37 cellular contexts compared by ENCODE assay signal in the genomic region with DNA sequence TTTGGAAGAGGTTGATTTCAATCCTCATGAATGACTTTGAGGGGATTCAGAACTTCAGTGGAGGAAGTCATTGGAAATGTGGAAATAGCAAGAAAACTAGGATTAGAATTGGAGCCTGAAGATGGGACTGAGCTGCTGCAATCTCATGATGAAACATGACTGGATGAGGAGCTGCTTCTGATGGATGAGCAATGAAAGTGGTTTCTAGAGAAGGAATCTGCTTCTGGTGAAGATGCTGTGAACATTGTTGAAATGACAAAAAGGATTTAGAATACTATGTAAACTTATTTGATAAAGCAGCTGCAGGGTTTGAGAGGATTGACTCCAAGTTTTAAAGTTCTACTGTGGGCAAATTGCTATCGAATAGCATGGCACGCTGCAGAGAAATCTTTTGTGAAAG. TPM values are rescaled to one million over a fixed set of nuclear protein-coding genes. Genes with fewer than 3 reads are reported as not detected.
"Had no signal": no experiment of that assay in that cellular context is flagged by ENCODE, and none has a peak within 500 bp of the region (broad histone marks: within the 10 kb centered on the region; RNA-seq: fewer than 3 reads in every experiment).

No MANE protein-coding gene starts in this region.

- H3K36me3 ChIP-seq: adrenal gland had no signal

- ATAC-seq: activated CD4-positive, alpha-beta T cell treated with anti-CD3 and anti-CD28 coated beads for 36 hours; activated CD4-positive, CD25-positive, alpha-beta regulatory T cell treated with anti-CD3 and anti-CD28 coated beads, Interleukin-2, amount 50 U/mL, for 24 hours; activated CD8-positive, alpha-beta T cell treated with anti-CD3 and anti-CD28 coated beads for 36 hours; activated naive CD4-positive, alpha-beta T cell treated with anti-CD3 and anti-CD28 coated beads, Interleukin-2, amount 50 U/mL, for 72 hours; activated T-cell treated with anti-CD3 and anti-CD28 coated beads, Interleukin-2, amount 50 U/mL, for 4 hours; activated T-cell treated with anti-CD3 and anti-CD28 coated beads, Interleukin-2, amount 50 U/mL, for 72 hours; activated T-helper 17 cell treated with anti-CD3 and anti-CD28 coated beads, Interleukin-2, amount 50 U/mL, for 72 hours; WTC11 had no signal

- DNase-seq: activated CD4-positive, alpha-beta memory T cell treated with anti-CD3 and anti-CD28 coated beads for 36 hours; activated CD4-positive, alpha-beta T cell treated with anti-CD3 and anti-CD28 coated beads for 1 hour; activated CD4-positive, alpha-beta T cell treated with anti-CD3 and anti-CD28 coated beads for 36 hours; activated CD4-positive, alpha-beta T cell treated with anti-CD3 and anti-CD28 coated beads for 48 hours; activated CD4-positive, alpha-beta T cell treated with anti-CD3 and anti-CD28 coated beads, Interleukin-2, amount 10 ng/mL, durations not matched to agents 7 days and 5 days; activated CD4-positive, CD25-positive, alpha-beta regulatory T cell; activated CD8-positive, alpha-beta memory T cell treated with anti-CD3 and anti-CD28 coated beads, Interleukin-2, amount 50 U/mL, for 4 hours; activated CD8-positive, alpha-beta T cell treated with anti-CD3 and anti-CD28 coated beads for 36 hours; activated effector memory CD4-positive, alpha-beta T cell treated with anti-CD3 and anti-CD28 coated beads, Interleukin-2, amount 50 U/mL, for 16 hours; activated gamma-delta T cell treated with Interleukin-2 at 50 U/mL for 16 hours; activated naive CD4-positive, alpha-beta T cell; activated naive CD4-positive, alpha-beta T cell treated with anti-CD3 and anti-CD28 coated beads for 36 hours; activated naive CD4-positive, alpha-beta T cell treated with anti-CD3 and anti-CD28 coated beads, Interleukin-2, amount 50 U/mL, for 16 hours; activated naive CD8-positive, alpha-beta T cell treated with anti-CD3 and anti-CD28 coated beads for 36 hours; activated T-cell treated with anti-CD3 and anti-CD28 coated beads for 4 hours; activated T-cell treated with anti-CD3 and anti-CD28 coated beads, Interleukin-2, amount 50 U/mL, for 1 hour; activated T-cell treated with anti-CD3 and anti-CD28 coated beads, Interleukin-2, amount 50 U/mL, for 4 hours; activated T-cell treated with anti-CD3 and anti-CD28 coated beads, Interleukin-2, amount 50 U/mL, for 72 hours; adrenal gland; amygdala; anterior cingulate cortex; caudate nucleus; cerebellar nuclear complex; T-helper 2 cell; T-helper 9 cell; WERI-Rb-1 had no signal

- H3K4me3 Mint-ChIP-seq: activated CD4-positive, alpha-beta memory T cell treated with anti-CD3 and anti-CD28 coated beads for 36 hours; activated CD4-positive, alpha-beta T cell treated with anti-CD3 and anti-CD28 coated beads for 36 hours; activated CD4-positive, alpha-beta T cell treated with anti-CD3 and anti-CD28 coated beads, Interleukin-2, amount 10 ng/mL, durations not matched to agents 7 days and 5 days; activated CD8-positive, alpha-beta T cell treated with anti-CD3 and anti-CD28 coated beads for 36 hours; activated naive CD4-positive, alpha-beta T cell treated with anti-CD3 and anti-CD28 coated beads for 36 hours; activated naive CD8-positive, alpha-beta T cell treated with anti-CD3 and anti-CD28 coated beads for 36 hours; activated T-cell treated with anti-CD3 and anti-CD28 coated beads, Interleukin-2, amount 50 U/mL, for 4 hours; activated T-cell treated with anti-CD3 and anti-CD28 coated beads, Interleukin-2, amount 50 U/mL, for 72 hours; activated T-helper 1 cell treated with anti-CD3 and anti-CD28 coated beads, Interleukin-12 subunit alpha, Interleukin-12 subunit beta, Interleukin-2, Interleukin-4 antibody, amounts not matched to agents 30 ng/mL and 10 ng/mL and 1 ng/mL, durations not matched to agents 14 hours and 24 hours and 36 hours; activated T-helper 17 cell treated with anti-CD3 and anti-CD28 coated beads, Interleukin-2, amount 50 U/mL, for 72 hours; brain; central memory CD8-positive, alpha-beta T cell; T-helper 1 cell treated with Interleukin-12 subunit alpha and Interleukin-12 subunit beta and Interleukin-4 antibody, amounts not matched to agents 30 μg/mL and 1 μg/mL, for 36 hours; T-helper 2 cell treated with Interferon-gamma antibody and Interleukin-4, amounts not matched to agents 5 μg/mL and 100 μg/mL, for 36 hours; WTC11 had no signal

- H3K27ac ChIP-seq: adrenal gland, ascending aorta, cardiac muscle cell, WERI-Rb-1 had no signal

- H3K27me3 Mint-ChIP-seq: activated CD4-positive, alpha-beta memory T cell treated with anti-CD3 and anti-CD28 coated beads for 36 hours; activated CD4-positive, alpha-beta T cell treated with anti-CD3 and anti-CD28 coated beads, Interleukin-2, amount 10 ng/mL, durations not matched to agents 7 days and 5 days; activated CD8-positive, alpha-beta T cell treated with anti-CD3 and anti-CD28 coated beads for 36 hours; activated naive CD8-positive, alpha-beta T cell treated with anti-CD3 and anti-CD28 coated beads for 36 hours; activated T-helper 17 cell treated with anti-CD3 and anti-CD28 coated beads, Interleukin-2, amount 50 U/mL, for 72 hours; brain; central memory CD8-positive, alpha-beta T cell had no signal

- H3K4me1 Mint-ChIP-seq: activated CD4-positive, alpha-beta T cell treated with anti-CD3 and anti-CD28 coated beads for 36 hours; activated CD4-positive, alpha-beta T cell treated with anti-CD3 and anti-CD28 coated beads, Interleukin-2, amount 10 ng/mL, durations not matched to agents 7 days and 5 days; activated naive CD8-positive, alpha-beta T cell treated with anti-CD3 and anti-CD28 coated beads for 36 hours; activated T-helper 17 cell treated with anti-CD3 and anti-CD28 coated beads, Interleukin-2, amount 50 U/mL, for 72 hours; brain; central memory CD8-positive, alpha-beta T cell had no signal

- H3K4me1 ChIP-seq: adrenal gland, ascending aorta had no signal

- H3K9me3 Mint-ChIP-seq: activated CD4-positive, alpha-beta memory T cell treated with anti-CD3 and anti-CD28 coated beads for 36 hours; activated CD4-positive, alpha-beta T cell treated with anti-CD3 and anti-CD28 coated beads, Interleukin-2, amount 10 ng/mL, durations not matched to agents 7 days and 5 days; activated CD8-positive, alpha-beta T cell treated with anti-CD3 and anti-CD28 coated beads for 36 hours; activated naive CD4-positive, alpha-beta T cell treated with anti-CD3 and anti-CD28 coated beads for 36 hours; activated naive CD8-positive, alpha-beta T cell treated with anti-CD3 and anti-CD28 coated beads for 36 hours; activated T-cell treated with anti-CD3 and anti-CD28 coated beads, Interleukin-2, amount 50 U/mL, for 4 hours; activated T-cell treated with anti-CD3 and anti-CD28 coated beads, Interleukin-2, amount 50 U/mL, for 72 hours; activated T-helper 1 cell treated with anti-CD3 and anti-CD28 coated beads, Interleukin-12 subunit alpha, Interleukin-12 subunit beta, Interleukin-2, Interleukin-4 antibody, amounts not matched to agents 30 ng/mL and 10 ng/mL and 1 ng/mL, durations not matched to agents 14 hours and 24 hours and 36 hours; activated T-helper 17 cell treated with anti-CD3 and anti-CD28 coated beads, Interleukin-2, amount 50 U/mL, for 72 hours; brain; central memory CD8-positive, alpha-beta T cell; T-helper 1 cell treated with Interleukin-12 subunit alpha and Interleukin-12 subunit beta and Interleukin-4 antibody, amounts not matched to agents 30 μg/mL and 1 μg/mL, for 36 hours; T-helper 2 cell treated with Interferon-gamma antibody and Interleukin-4, amounts not matched to agents 5 μg/mL and 100 μg/mL, for 36 hours; WTC11 had no signal

- H3K27me3 ChIP-seq: adrenal gland, ascending aorta, cardiac muscle cell had no signal

- H3K27ac Mint-ChIP-seq: activated CD4-positive, alpha-beta memory T cell treated with anti-CD3 and anti-CD28 coated beads for 36 hours; activated CD4-positive, alpha-beta T cell treated with anti-CD3 and anti-CD28 coated beads for 36 hours; activated CD4-positive, alpha-beta T cell treated with anti-CD3 and anti-CD28 coated beads, Interleukin-2, amount 10 ng/mL, durations not matched to agents 7 days and 5 days; activated CD8-positive, alpha-beta T cell treated with anti-CD3 and anti-CD28 coated beads for 36 hours; activated naive CD4-positive, alpha-beta T cell treated with anti-CD3 and anti-CD28 coated beads for 36 hours; activated naive CD4-positive, alpha-beta T cell treated with anti-CD3 and anti-CD28 coated beads, Interleukin-2, amount 50 U/mL, for 72 hours; activated naive CD8-positive, alpha-beta T cell treated with anti-CD3 and anti-CD28 coated beads for 36 hours; activated T-cell treated with anti-CD3 and anti-CD28 coated beads, Interleukin-2, amount 50 U/mL, for 72 hours; activated T-helper 1 cell treated with anti-CD3 and anti-CD28 coated beads, Interleukin-12 subunit alpha, Interleukin-12 subunit beta, Interleukin-2, Interleukin-4 antibody, amounts not matched to agents 30 ng/mL and 10 ng/mL and 1 ng/mL, durations not matched to agents 14 hours and 24 hours and 36 hours; activated T-helper 17 cell treated with anti-CD3 and anti-CD28 coated beads, Interleukin-2, amount 50 U/mL, for 72 hours; brain; T-helper 1 cell treated with Interleukin-12 subunit alpha and Interleukin-12 subunit beta and Interleukin-4 antibody, amounts not matched to agents 30 μg/mL and 1 μg/mL, for 36 hours; T-helper 2 cell treated with Interferon-gamma antibody and Interleukin-4, amounts not matched to agents 5 μg/mL and 100 μg/mL, for 36 hours; WTC11 had no signal

- H3K9me3 ChIP-seq: adrenal gland, ascending aorta had no signal

- H3K4me3 ChIP-seq: adrenal gland, ascending aorta, cardiac muscle cell had no signal

- H3K36me3 Mint-ChIP-seq: activated CD4-positive, alpha-beta memory T cell treated with anti-CD3 and anti-CD28 coated beads for 36 hours; activated naive CD4-positive, alpha-beta T cell treated with anti-CD3 and anti-CD28 coated beads, Interleukin-2, amount 50 U/mL, for 72 hours; activated naive CD8-positive, alpha-beta T cell treated with anti-CD3 and anti-CD28 coated beads for 36 hours had no signal

RNA-seq across cellular contexts. Expression of a gene that starts 29.7 kb away (rescaled TPM):
- total RNA-seq: activated naive CD4-positive, alpha-beta T cell treated with anti-CD3 and anti-CD28 coated beads for 36 hours had no signal
